20 cellular contexts compared by ENCODE assay signal in genomic region chr5:139121120-139121519, GRCh38.
A peak's percentile ranks its signal among the peaks of the same experiment; 100 is the strongest.
DNase-seq lines count a peak whose midpoint lies in the region; ATAC-seq and TF ChIP-seq lines count a peak whose summit lies in the region.
"Had no signal": no experiment of that assay in that cellular context is flagged by ENCODE, and none has a peak within 500 bp of the region (broad histone marks: within the 10 kb centered on the region; RNA-seq: fewer than 3 reads in every experiment).

No MANE protein-coding gene starts in this region.

- no peaks in the 10 kb centered on the region for H3K27me3 Mint-ChIP-seq in CD14-positive monocyte (ENCODE audit: low read depth in 3 of 3)
- H3K27me3 Mint-ChIP-seq: CD4-positive, CD25-positive, alpha-beta regulatory T cell had no signal

- DNase-seq in Right ventricle myocardium superior (no peak), left cardiac atrium (no peak), caudate nucleus (lab: John Stamatoyannopoulos, UW) (no peak), left ventricle myocardium inferior (no peak), thyroid gland (no peak), CD14-positive monocyte (ENCODE audit: low spot score) (no peak), NCI-H1436 (lab: John Stamatoyannopoulos, UW) (no peak), substantia nigra (lab: John Stamatoyannopoulos, UW) (no peak)
- DNase-seq: 8988T; ACHN; CD4-positive, CD25-positive, alpha-beta regulatory T cell; DMS53; H7; MV-4-11; NCI-H1105 treated with DMSO at 0.1 percent for 48 hours; NCI-H2029; NCI-H446; NCI-H524 treated with DMSO at 0.1 percent for 48 hours; NCI-H774; SJCRH30 had no signal

- H3K27me3 ChIP-seq in left ventricle myocardium inferior (ENCODE audit: low read depth) (no peaks in the 10 kb centered on the region), thyroid gland (no peaks in the 10 kb centered on the region)
- H3K27me3 ChIP-seq: SJCRH30 had no signal

- H3K27ac ChIP-seq in caudate nucleus (ENCODE audit: low read depth, low read length), result peak overlapping the region; percentile 31
- peak overlapping the region; percentile 82 for H3K27ac ChIP-seq in left ventricle myocardium inferior (replicated peaks)
- peak overlapping the region; percentile 36 to 41 (median 41) for H3K27ac ChIP-seq in thyroid gland
- H3K27ac ChIP-seq in substantia nigra (ENCODE audit: low read depth, low read length, poor library complexity, severe bottlenecking), result no peak overlapping the region
- H3K27ac ChIP-seq: SJCRH30 had no signal

- H3K9me3 Mint-ChIP-seq in CD14-positive monocyte, result no peaks in the 10 kb centered on the region
- H3K9me3 Mint-ChIP-seq: CD4-positive, CD25-positive, alpha-beta regulatory T cell had no signal

- TF ChIP-seq CTCF in left ventricle myocardium inferior (IDR thresholded peaks at IDR 0.05; ENCODE audit: borderline replicate concordance) (no peak), thyroid gland (IDR thresholded peaks at IDR 0.05) (no peak), CD14-positive monocyte (IDR thresholded peaks at IDR 0.05) (no peak)

- peaks cover 62 to 70% of the 10 kb centered on the region in 2 donors for H3K36me3 Mint-ChIP-seq in CD14-positive monocyte

- no peak overlapping the region for H3K4me3 Mint-ChIP-seq in CD14-positive monocyte
- H3K4me3 Mint-ChIP-seq: CD4-positive, CD25-positive, alpha-beta regulatory T cell had no signal

- peaks cover 60% of the 10 kb centered on the region for H3K4me1 ChIP-seq in left ventricle myocardium inferior
- H3K4me1 ChIP-seq in thyroid gland, result peaks cover 18 to 26% of the 10 kb centered on the region in 2 donors
- H3K4me1 ChIP-seq: SJCRH30 had no signal

- no peak for TF ChIP-seq POLR2A in thyroid gland (IDR thresholded peaks at IDR 0.05)

- H3K9me3 ChIP-seq in left ventricle myocardium inferior (replicated peaks) (no peaks in the 10 kb centered on the region), thyroid gland (no peaks in the 10 kb centered on the region)
- H3K9me3 ChIP-seq: SJCRH30 had no signal

- H3K4me3 ChIP-seq in left ventricle myocardium inferior (peak overlapping the region; percentile 42), thyroid gland (replicated peaks in 1 of 3) (no peak overlapping the region)
- H3K4me3 ChIP-seq: SJCRH30 had no signal

- H3K36me3 ChIP-seq in left ventricle myocardium inferior (peaks cover 14% of the 10 kb centered on the region), thyroid gland (peaks cover 6 to 9% of the 10 kb centered on the region in 2 donors)
- H3K36me3 ChIP-seq: SJCRH30 had no signal

- peak overlapping the region in 1 of 7 donors; percentile 64 for H3K27ac Mint-ChIP-seq in CD14-positive monocyte

- H3K4me1 Mint-ChIP-seq in CD14-positive monocyte, result no peaks in the 10 kb centered on the region
- H3K4me1 Mint-ChIP-seq: CD4-positive, CD25-positive, alpha-beta regulatory T cell had no signal

- ATAC-seq in Right ventricle myocardium superior (ENCODE audit: poor library complexity) (peak; percentile 58), left cardiac atrium (no peak)

- intact Hi-C loops in Right ventricle myocardium superior (cut with DNase I), result no loop called here
- intact Hi-C loops in left cardiac atrium (cut with DNase I), result no loop called here
- intact Hi-C loops in left ventricle myocardium inferior (cut with micrococcal nuclease), result no loop called here
- intact Hi-C loops in thyroid gland (cut with DNase I), result no loop called here
- intact Hi-C loops in CD14-positive monocyte (cut with micrococcal nuclease), result no loop called here

- WGBS in thyroid gland, 2 donors, result 76 to 78% methylated on average over 5 of the region's 5 CpGs
